ENCODE assay signal across 22 cellular contexts in genomic region chr14:52060080-52060479, GRCh38. TPM values are rescaled to one million over a fixed set of nuclear protein-coding genes. Genes with fewer than 3 reads are reported as not detected.
DNase-seq lines count a peak whose midpoint lies in the region; ATAC-seq and TF ChIP-seq lines count a peak whose summit lies in the region.
"Had no signal": no experiment of that assay in that cellular context is flagged by ENCODE, and none has a peak within 500 bp of the region (broad histone marks: within the 10 kb centered on the region; RNA-seq: fewer than 3 reads in every experiment).

No MANE protein-coding gene starts in this region.

- no peaks in the 10 kb centered on the region for H3K9me3 ChIP-seq in gastroesophageal sphincter
- H3K9me3 ChIP-seq: breast epithelium had no signal

- peak overlapping the region in 4 of 5 experiments; percentile 14 to 71 (median 49) for H3K27ac Mint-ChIP-seq in brain
- H3K27ac Mint-ChIP-seq in nephron = peak overlapping the region; percentile 81 to 98 (median 93)
- no peak overlapping the region for H3K27ac Mint-ChIP-seq in mesothelial cell of epicardium
- H3K27ac Mint-ChIP-seq: activated naive CD4-positive, alpha-beta T cell treated with anti-CD3 and anti-CD28 coated beads, Interleukin-2, amount 50 U/mL, for 24 hours; activated T-cell treated with anti-CD3 and anti-CD28 coated beads, Interleukin-2, amount 50 U/mL, for 24 hours; natural killer cell treated with Interleukin-12 subunit alpha and Interleukin-12 subunit beta and Interleukin-15 and Interleukin-18, amount 100 ng/mL, for 72 hours; T-cell had no signal

- H3K27me3 Mint-ChIP-seq in brain = peaks cover 30% of the 10 kb centered on the region
- peaks cover 5% of the 10 kb centered on the region for H3K27me3 Mint-ChIP-seq in nephron (ENCODE audit: low read depth)
- no peaks in the 10 kb centered on the region for H3K27me3 Mint-ChIP-seq in mesothelial cell of epicardium (ENCODE audit: low read depth)

- H3K4me1 Mint-ChIP-seq in brain (peaks cover 6% of the 10 kb centered on the region), nephron (peaks cover 65% of the 10 kb centered on the region), mesothelial cell of epicardium (peaks cover 37% of the 10 kb centered on the region)
- H3K4me1 Mint-ChIP-seq: activated naive CD4-positive, alpha-beta T cell treated with anti-CD3 and anti-CD28 coated beads, Interleukin-2, amount 50 U/mL, for 24 hours; T-cell had no signal

- TF ChIP-seq EP300 in gastroesophageal sphincter (IDR thresholded peaks at IDR 0.05) = no peak

- no peak for ATAC-seq in gastroesophageal sphincter
- no peak for ATAC-seq in HG02870 (IDR thresholded peaks at IDR 0.05; ENCODE audit: unreplicated experiment)
- ATAC-seq: HepG2; natural killer cell treated with Interleukin-12 subunit alpha and Interleukin-12 subunit beta and Interleukin-15 and Interleukin-18, amount 100 ng/mL, for 72 hours; T-cell had no signal

- H3K4me1 ChIP-seq in gastroesophageal sphincter (peaks cover 17 to 80% (median 29%) of the 10 kb centered on the region in 3 donors), urinary bladder (ENCODE audit: insufficient read depth) (no peaks in the 10 kb centered on the region)
- H3K4me1 ChIP-seq: breast epithelium had no signal

- DNase-seq in mucosa of gallbladder (ENCODE audit: low spot score) (no peak), mesothelial cell of epicardium (ENCODE audit: low spot score in 2 of 2, unreplicated experiment in 2 of 2) (no peak)
- DNase-seq in stimulated activated CD4-positive, alpha-beta T cell treated with anti-CD3 and anti-CD28 coated beads, Interleukin-4, amount 100 ng/mL, for 1 hour = no peak
- DNase-seq: activated CD4-positive, alpha-beta T cell treated with anti-CD3 and anti-CD28 coated beads, Interleukin-2, amount 50 U/mL, for 48 hours; activated T-cell treated with anti-CD3 and anti-CD28 coated beads, Interleukin-2, amount 50 U/mL, for 24 hours; AML-193; Calu3; effector CD4-positive, alpha-beta T cell; HFFc6; MM.1S; NCI-H1694 treated with DMSO at 0.1 percent for 48 hours; T-cell had no signal

- H3K36me3 ChIP-seq in gastroesophageal sphincter = peaks cover 0 to 13% of the 10 kb centered on the region in 2 donors
- no peaks in the 10 kb centered on the region for H3K36me3 ChIP-seq in urinary bladder (ENCODE audit: insufficient read depth)
- H3K36me3 ChIP-seq: breast epithelium had no signal

- no peak for TF ChIP-seq POLR2A in gastroesophageal sphincter (IDR thresholded peaks at IDR 0.05)

- H3K4me3 Mint-ChIP-seq in brain (peak overlapping the region in 3 of 5 experiments; percentile 4 to 62 (median 55)), nephron (peak overlapping the region; percentile 20 to 70 (median 39)), mesothelial cell of epicardium (no peak overlapping the region)
- H3K4me3 Mint-ChIP-seq: activated naive CD4-positive, alpha-beta T cell treated with anti-CD3 and anti-CD28 coated beads, Interleukin-2, amount 50 U/mL, for 24 hours; activated T-cell treated with anti-CD3 and anti-CD28 coated beads, Interleukin-2, amount 50 U/mL, for 24 hours; HFFc6; natural killer cell treated with Interleukin-12 subunit alpha and Interleukin-12 subunit beta and Interleukin-15 and Interleukin-18, amount 100 ng/mL, for 72 hours; T-cell had no signal

- 0 to 13% methylated on average over 6 of the region's 6 CpGs for WGBS in gastroesophageal sphincter (ENCODE audit: low coverage in 1 of 2), 2 donors
- 16% methylated on average over 6 of the region's 6 CpGs for WGBS in urinary bladder

- H3K9me3 Mint-ChIP-seq in brain (peaks cover 0 to 5% (median 0%) of the 10 kb centered on the region in 5 experiments), nephron (no peaks in the 10 kb centered on the region), mesothelial cell of epicardium (no peaks in the 10 kb centered on the region)
- H3K9me3 Mint-ChIP-seq: activated naive CD4-positive, alpha-beta T cell treated with anti-CD3 and anti-CD28 coated beads, Interleukin-2, amount 50 U/mL, for 24 hours; activated T-cell treated with anti-CD3 and anti-CD28 coated beads, Interleukin-2, amount 50 U/mL, for 24 hours; HFFc6; natural killer cell treated with Interleukin-12 subunit alpha and Interleukin-12 subunit beta and Interleukin-15 and Interleukin-18, amount 100 ng/mL, for 72 hours; T-cell had no signal

- H3K27ac ChIP-seq in gastroesophageal sphincter (peak overlapping the region; percentile 68 to 79 (median 74)), urinary bladder (ENCODE audit: low read depth) (peak overlapping the region; percentile 39)
- H3K27ac ChIP-seq: breast epithelium had no signal

- H3K27me3 ChIP-seq in gastroesophageal sphincter = no peaks in the 10 kb centered on the region

- no peak for TF ChIP-seq CTCF in brain (conservative IDR thresholded peaks at IDR 0.05)
- peak in 1 of 4 experiments; percentile 32 for TF ChIP-seq CTCF in gastroesophageal sphincter (IDR thresholded peaks at IDR 0.05)
- TF ChIP-seq CTCF in nephron (IDR thresholded peaks at IDR 0.05; ENCODE audit: unreplicated experiment in 3 of 3) = no peak
- TF ChIP-seq CTCF in mesothelial cell of epicardium (IDR thresholded peaks at IDR 0.05; ENCODE audit: unreplicated experiment) = no peak

- H3K4me3 ChIP-seq in gastroesophageal sphincter = no peak overlapping the region
- H3K4me3 ChIP-seq in urinary bladder (ENCODE audit: low read depth, low read length) = no peak overlapping the region
- H3K4me3 ChIP-seq: breast epithelium, lung had no signal

- H3K36me3 Mint-ChIP-seq in brain (no peaks in the 10 kb centered on the region), nephron (ENCODE audit: low read depth) (peaks cover 27% of the 10 kb centered on the region), mesothelial cell of epicardium (no peaks in the 10 kb centered on the region)
- H3K36me3 Mint-ChIP-seq: activated naive CD4-positive, alpha-beta T cell treated with anti-CD3 and anti-CD28 coated beads, Interleukin-2, amount 50 U/mL, for 24 hours; natural killer cell treated with Interleukin-12 subunit alpha and Interleukin-12 subunit beta and Interleukin-15 and Interleukin-18, amount 100 ng/mL, for 72 hours; T-cell had no signal

RNA-seq across cellular contexts. Expression of gene NID2, which starts 8.8 kb away (rescaled TPM):
- polyA plus RNA-seq in brain (ENCODE audit: insufficient read depth, low read depth, low replicate concordance) = 6.1 TPM
- total RNA-seq in gastroesophageal sphincter = 10 to 100 TPM; 35.0 to 71.9 (median 63.3) TPM
- total RNA-seq in urinary bladder = 102 TPM
- 12.5 TPM for polyA plus RNA-seq in urinary bladder
- 14.6 TPM for total RNA-seq in mucosa of gallbladder
- 103 to 124 TPM (median 120 TPM) in 3 replicates for total RNA-seq in mesothelial cell of epicardium
- total RNA-seq: Calu3, HepG2 had no signal
